ENCODE assay signal across 8 cellular contexts in genomic region chr9:89278997-89279739, GRCh38. TPM values are rescaled to one million over a fixed set of nuclear protein-coding genes. Genes with fewer than 3 reads are reported as not detected.
A peak's percentile ranks its signal among the peaks of the same experiment; 100 is the strongest.
DNase-seq lines count a peak whose midpoint lies in the region; ATAC-seq and TF ChIP-seq lines count a peak whose summit lies in the region.

No MANE protein-coding gene starts in this region.

- H3K4me2 ChIP-seq in neural cell (ENCODE audit: low read length): no peak overlapping the region

- H3K36me3 Mint-ChIP-seq in activated CD4-positive, alpha-beta T cell treated with anti-CD3 and anti-CD28 coated beads, Interleukin-2, amount 10 ng/mL, durations not matched to agents 24 days and 14 days (ENCODE audit: low read depth): peaks cover 6% of the 10 kb centered on the region

- H3K4me3 ChIP-seq in neural cell (ENCODE audit: low read length): no peak overlapping the region

- H3K9me3 ChIP-seq in neural cell (ENCODE audit: low read length): peaks cover 6% of the 10 kb centered on the region

- H3K27ac Mint-ChIP-seq in activated CD4-positive, alpha-beta T cell treated with anti-CD3 and anti-CD28 coated beads, Interleukin-2, amount 10 ng/mL, durations not matched to agents 24 days and 14 days: no peak overlapping the region

- H3K9ac ChIP-seq in neural cell (ENCODE audit: low read length): no peak overlapping the region

- ATAC-seq in HG03354 (IDR thresholded peaks at IDR 0.05; ENCODE audit: poor library complexity, severe bottlenecking, unreplicated experiment) (peak; percentile 64), GM19328 (IDR thresholded peaks at IDR 0.05; ENCODE audit: unreplicated experiment) (no peak), HG03097 (IDR thresholded peaks at IDR 0.05; ENCODE audit: low FRiP score, unreplicated experiment) (no peak)

- peak; percentile 75 for DNase-seq in activated CD4-positive, alpha-beta T cell treated with anti-CD3 and anti-CD28 coated beads, Interleukin-2, amount 10 ng/mL, durations not matched to agents 24 days and 14 days
- no peak for DNase-seq in activated CD4-positive, alpha-beta T cell treated with anti-CD3 and anti-CD28 coated beads, Interleukin-2, amount 50 U/mL, for 4 hours
- DNase-seq in RKO (ENCODE audit: low spot score) (peak; percentile 73), epidermal melanocyte (ENCODE audit: insufficient read length, low spot score) (peak; percentile 49)

- peaks cover 11% of the 10 kb centered on the region for H3K9me3 Mint-ChIP-seq in activated CD4-positive, alpha-beta T cell treated with anti-CD3 and anti-CD28 coated beads, Interleukin-2, amount 10 ng/mL, durations not matched to agents 24 days and 14 days

- intact Hi-C loops in activated CD4-positive, alpha-beta T cell treated with anti-CD3 and anti-CD28 coated beads, Interleukin-2, amount 10 ng/mL, durations not matched to agents 24 days and 14 days (cut with micrococcal nuclease): loop anchor here (5.0 to 10.0 kb wide), 2 partner anchors 684 to 1327 kb away; no protein-coding TSS in a partner anchor

- no peak overlapping the region for H3K27ac ChIP-seq in neural cell (ENCODE audit: low read length)

- no peaks in the 10 kb centered on the region for H3F3A ChIP-seq in neural cell (ENCODE audit: insufficient read depth, low read length, poor library complexity, severe bottlenecking)

- H3K4me1 Mint-ChIP-seq in activated CD4-positive, alpha-beta T cell treated with anti-CD3 and anti-CD28 coated beads, Interleukin-2, amount 10 ng/mL, durations not matched to agents 24 days and 14 days: peaks cover 21% of the 10 kb centered on the region

- peak; percentile 88 for TF ChIP-seq CTCF in neural cell (IDR thresholded peaks at IDR 0.05; ENCODE audit: poor library complexity, severe bottlenecking)

- H2AFZ ChIP-seq in neural cell (ENCODE audit: low read depth, low read length): no peak overlapping the region

- no peak overlapping the region for H3K4me3 Mint-ChIP-seq in activated CD4-positive, alpha-beta T cell treated with anti-CD3 and anti-CD28 coated beads, Interleukin-2, amount 10 ng/mL, durations not matched to agents 24 days and 14 days

- H3K27me3 ChIP-seq in neural cell (ENCODE audit: insufficient read depth, low read depth, low read length): no peaks in the 10 kb centered on the region

- no peak for TF ChIP-seq EP300 in neural cell (conservative IDR thresholded peaks at IDR 0.05; ENCODE audit: poor library complexity, severe bottlenecking)

- H4K20me1 ChIP-seq in neural cell (ENCODE audit: insufficient read depth): no peaks in the 10 kb centered on the region

- no peaks in the 10 kb centered on the region for H3K36me3 ChIP-seq in neural cell (ENCODE audit: insufficient read depth, low read length)

- no peaks in the 10 kb centered on the region for H3K79me2 ChIP-seq in neural cell (replicated peaks; ENCODE audit: insufficient read depth, low read length)

- H3K27me3 Mint-ChIP-seq in activated CD4-positive, alpha-beta T cell treated with anti-CD3 and anti-CD28 coated beads, Interleukin-2, amount 10 ng/mL, durations not matched to agents 24 days and 14 days: peaks cover 7% of the 10 kb centered on the region

- no peaks in the 10 kb centered on the region for H3K9me2 ChIP-seq in neural cell (ENCODE audit: insufficient read depth, low read length)

- TF ChIP-seq RAD21 in neural cell (conservative IDR thresholded peaks at IDR 0.05): peak; percentile 92

TF ChIP-seq in neural cell, 6 proteins besides CTCF, POLR2A, EP300 and RAD21:
- TF ChIP-seq POLR2AphosphoS5 (IDR thresholded peaks at IDR 0.05) (no peak), SMC3 (conservative IDR thresholded peaks at IDR 0.05; ENCODE audit: poor library complexity) (peak; percentile 95), TAF1 (IDR thresholded peaks at IDR 0.05; ENCODE audit: low read depth) (no peak)

RNA-seq across cellular contexts. Expression of gene CKS2, which starts 31.8 kb away (rescaled TPM):
- total RNA-seq in activated CD4-positive, alpha-beta T cell treated with anti-CD3 and anti-CD28 coated beads, Interleukin-2, amount 10 ng/mL, durations not matched to agents 24 days and 14 days: 167 and 176 TPM in 2 replicates
- polyA plus RNA-seq in neural cell: 40.2 and 48.5 TPM in 2 replicates
- polyA minus RNA-seq in neural cell: 20.8 and 22.9 TPM in 2 replicates

RNA-seq across cellular contexts. Expression of gene SECISBP2, which starts 39.1 kb away (rescaled TPM):
- 48.6 and 50.7 TPM in 2 replicates for total RNA-seq in activated CD4-positive, alpha-beta T cell treated with anti-CD3 and anti-CD28 coated beads, Interleukin-2, amount 10 ng/mL, durations not matched to agents 24 days and 14 days
- 116 and 121 TPM in 2 replicates for polyA plus RNA-seq in neural cell
- 125 and 141 TPM in 2 replicates for polyA minus RNA-seq in neural cell

Comparison
In these comparisons a context has a peak if more than half of its experiments do, and no peak if none do; other contexts are left out.
1. DNase-seq: peak in activated CD4-positive, alpha-beta T cell treated with anti-CD3 and anti-CD28 coated beads, Interleukin-2, amount 10 ng/mL, durations not matched to agents 24 days and 14 days (single experiment), RKO (single experiment) and epidermal melanocyte (single experiment); none in activated CD4-positive, alpha-beta T cell treated with anti-CD3 and anti-CD28 coated beads, Interleukin-2, amount 50 U/mL, for 4 hours (0 of 2).